Comparison of ENCODE assay signal across 1 cellular context in genomic region chr4:102827674-102828496, GRCh38.
TF ChIP-seq lines count a peak whose summit lies in the region.

No MANE protein-coding gene starts in this region.

TF ChIP-seq in K562, 482 proteins besides CTCF, POLR2A, EP300 and RAD21 (continued from another document and continues in another):
- TF ChIP-seq, protein P1, sequence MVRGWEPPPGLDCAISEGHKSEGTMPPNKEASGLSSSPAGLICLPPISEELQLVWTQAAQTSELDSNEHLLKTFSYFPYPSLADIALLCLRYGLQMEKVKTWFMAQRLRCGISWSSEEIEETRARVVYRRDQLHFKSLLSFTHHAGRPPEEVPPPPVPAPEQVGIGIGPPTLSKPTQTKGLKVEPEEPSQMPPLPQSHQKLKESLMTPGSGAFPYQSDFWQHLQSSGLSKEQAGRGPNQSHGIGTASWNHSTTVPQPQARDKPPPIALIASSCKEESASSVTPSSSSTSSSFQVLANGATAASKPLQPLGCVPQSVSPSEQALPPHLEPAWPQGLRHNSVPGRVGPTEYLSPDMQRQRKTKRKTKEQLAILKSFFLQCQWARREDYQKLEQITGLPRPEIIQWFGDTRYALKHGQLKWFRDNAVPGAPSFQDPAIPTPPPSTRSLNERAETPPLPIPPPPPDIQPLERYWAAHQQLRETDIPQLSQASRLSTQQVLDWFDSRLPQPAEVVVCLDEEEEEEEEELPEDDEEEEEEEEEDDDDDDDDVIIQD (CRISPR knock-in tag; IDR thresholded peaks at IDR 0.05), result no peak
- peak; percentile 67 for TF ChIP-seq TEAD4 (IDR thresholded peaks at IDR 0.05; ENCODE audit: low read length)
- TF ChIP-seq TEAD4 (CRISPR knock-in tag; IDR thresholded peaks at IDR 0.05; ENCODE audit: borderline replicate concordance), result 0 out of 2 replicates have a peak, but pooled peaks have one; percentile 49
- TF ChIP-seq RBM25 (IDR thresholded peaks at IDR 0.05; ENCODE audit: low read depth, low read length, severe bottlenecking), result peak; percentile 85
- TF ChIP-seq ZNF699 (CRISPR knock-in tag; IDR thresholded peaks at IDR 0.05; ENCODE audit: insufficient replicate concordance), result no peak
- TF ChIP-seq SMAD4 (CRISPR knock-in tag; conservative IDR thresholded peaks at IDR 0.05), result peak; percentile 86
- TF ChIP-seq ZNF175 (CRISPR knock-in tag; IDR thresholded peaks at IDR 0.05; ENCODE audit: low read depth), result peak; percentile 51; the same call in 1 of the 2 replicates
- no peak for TF ChIP-seq HNRNPUL1 (IDR thresholded peaks at IDR 0.05; ENCODE audit: low read length)
- no peak for TF ChIP-seq ELF4 (CRISPR knock-in tag; IDR thresholded peaks at IDR 0.05)
- TF ChIP-seq CSDE1 (IDR thresholded peaks at IDR 0.05), result no peak
- peak; percentile 24; the same call in 1 of the 2 replicates for TF ChIP-seq EHMT2 (IDR thresholded peaks at IDR 0.05)
- no peak; the same call in 1 of the 2 replicates for TF ChIP-seq NCOA6 (IDR thresholded peaks at IDR 0.05)
- TF ChIP-seq ID3 (CRISPR knock-in tag; IDR thresholded peaks at IDR 0.05), result no peak
- peak; percentile 46; the same call in 1 of the 2 replicates for TF ChIP-seq ID3 (tag; IDR thresholded peaks at IDR 0.05)
- TF ChIP-seq ZFP36 (IDR thresholded peaks at IDR 0.05; ENCODE audit: low read depth, low read length, partially characterized antibody), result peak; percentile 4
- TF ChIP-seq, protein P2, sequence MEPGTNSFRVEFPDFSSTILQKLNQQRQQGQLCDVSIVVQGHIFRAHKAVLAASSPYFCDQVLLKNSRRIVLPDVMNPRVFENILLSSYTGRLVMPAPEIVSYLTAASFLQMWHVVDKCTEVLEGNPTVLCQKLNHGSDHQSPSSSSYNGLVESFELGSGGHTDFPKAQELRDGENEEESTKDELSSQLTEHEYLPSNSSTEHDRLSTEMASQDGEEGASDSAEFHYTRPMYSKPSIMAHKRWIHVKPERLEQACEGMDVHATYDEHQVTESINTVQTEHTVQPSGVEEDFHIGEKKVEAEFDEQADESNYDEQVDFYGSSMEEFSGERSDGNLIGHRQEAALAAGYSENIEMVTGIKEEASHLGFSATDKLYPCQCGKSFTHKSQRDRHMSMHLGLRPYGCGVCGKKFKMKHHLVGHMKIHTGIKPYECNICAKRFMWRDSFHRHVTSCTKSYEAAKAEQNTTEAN (CRISPR knock-in tag; IDR thresholded peaks at IDR 0.05), result no peak; the same call in 1 of the 2 replicates
- no peak for TF ChIP-seq SLC30A9 (CRISPR knock-in tag; IDR thresholded peaks at IDR 0.05)
- TF ChIP-seq FIP1L1 (IDR thresholded peaks at IDR 0.05; ENCODE audit: low read depth, low read length, poor library complexity, severe bottlenecking), result no peak
- TF ChIP-seq TEAD1 (CRISPR knock-in tag; IDR thresholded peaks at IDR 0.05), result peak; percentile 7 to 84; a peak in 1 of 4 replicates
- no peak for TF ChIP-seq PRMT5 (CRISPR knock-in tag; IDR thresholded peaks at IDR 0.05)
- TF ChIP-seq COPS2 (conservative IDR thresholded peaks at IDR 0.05), result no peak
- 0 out of 2 replicates have a peak, but pooled peaks have one; percentile 23 for TF ChIP-seq TRIM28 (IDR thresholded peaks at IDR 0.05)
- TF ChIP-seq CHD2 (IDR thresholded peaks at IDR 0.05; ENCODE audit: low read depth, low read length), result peak; percentile 99
- no peak for TF ChIP-seq ELK1 (CRISPR knock-in tag; IDR thresholded peaks at IDR 0.05)
- peak in 1 of 2 experiments; percentile 79 for TF ChIP-seq AFF1 (IDR thresholded peaks at IDR 0.05; ENCODE audit: low read depth in 1 of 2, partially characterized antibody in 2 of 2)
- peak; percentile 54; the same call in 1 of the 2 replicates for TF ChIP-seq SMARCA4 (IDR thresholded peaks at IDR 0.05)
- no peak for TF ChIP-seq RBM14 (IDR thresholded peaks at IDR 0.05; ENCODE audit: borderline replicate concordance, insufficient read depth, low read depth, low read length)
- TF ChIP-seq FOXA1 (IDR thresholded peaks at IDR 0.05; ENCODE audit: borderline replicate concordance), result no peak
- TF ChIP-seq PHF20 (IDR thresholded peaks at IDR 0.05; ENCODE audit: partially characterized antibody), result no peak
- no peak for TF ChIP-seq RNF219 (CRISPR knock-in tag; IDR thresholded peaks at IDR 0.05)
- TF ChIP-seq PHF21A (IDR thresholded peaks at IDR 0.05; ENCODE audit: borderline replicate concordance, low read depth), result peak; percentile 87; the same call in 1 of the 2 replicates
- TF ChIP-seq, protein P3, sequence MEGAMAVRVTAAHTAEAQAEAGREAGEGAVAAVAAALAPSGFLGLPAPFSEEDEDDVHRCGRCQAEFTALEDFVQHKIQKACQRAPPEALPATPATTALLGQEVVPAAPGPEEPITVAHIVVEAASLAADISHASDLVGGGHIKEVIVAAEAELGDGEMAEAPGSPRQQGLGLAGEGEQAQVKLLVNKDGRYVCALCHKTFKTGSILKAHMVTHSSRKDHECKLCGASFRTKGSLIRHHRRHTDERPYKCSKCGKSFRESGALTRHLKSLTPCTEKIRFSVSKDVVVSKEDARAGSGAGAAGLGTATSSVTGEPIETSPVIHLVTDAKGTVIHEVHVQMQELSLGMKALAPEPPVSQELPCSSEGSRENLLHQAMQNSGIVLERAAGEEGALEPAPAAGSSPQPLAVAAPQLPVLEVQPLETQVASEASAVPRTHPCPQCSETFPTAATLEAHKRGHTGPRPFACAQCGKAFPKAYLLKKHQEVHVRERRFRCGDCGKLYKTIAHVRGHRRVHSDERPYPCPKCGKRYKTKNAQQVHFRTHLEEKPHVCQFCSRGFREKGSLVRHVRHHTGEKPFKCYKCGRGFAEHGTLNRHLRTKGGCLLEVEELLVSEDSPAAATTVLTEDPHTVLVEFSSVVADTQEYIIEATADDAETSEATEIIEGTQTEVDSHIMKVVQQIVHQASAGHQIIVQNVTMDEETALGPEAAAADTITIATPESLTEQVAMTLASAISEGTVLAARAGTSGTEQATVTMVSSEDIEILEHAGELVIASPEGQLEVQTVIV (CRISPR knock-in tag; IDR thresholded peaks at IDR 0.05; ENCODE audit: borderline replicate concordance), result no peak
- no peak for TF ChIP-seq DLX4 (CRISPR knock-in tag; IDR thresholded peaks at IDR 0.05)
- TF ChIP-seq ARID1B (IDR thresholded peaks at IDR 0.05), result peak; percentile 60
- TF ChIP-seq SP2 (IDR thresholded peaks at IDR 0.05; ENCODE audit: extremely low read depth, low read depth, low read length, poor library complexity, severe bottlenecking), result no peak
- no peak for TF ChIP-seq HDAC6 (IDR thresholded peaks at IDR 0.05; ENCODE audit: low read depth, low read length)
- TF ChIP-seq JUNB (CRISPR knock-in tag; conservative IDR thresholded peaks at IDR 0.05), result no peak
- TF ChIP-seq SPI1 (IDR thresholded peaks at IDR 0.05; ENCODE audit: borderline replicate concordance, low read depth, low read length), result peak; percentile 36; the same call in 1 of the 2 replicates
- no peak for TF ChIP-seq ZNF174 (CRISPR knock-in tag; IDR thresholded peaks at IDR 0.05)
- TF ChIP-seq, protein P4, sequence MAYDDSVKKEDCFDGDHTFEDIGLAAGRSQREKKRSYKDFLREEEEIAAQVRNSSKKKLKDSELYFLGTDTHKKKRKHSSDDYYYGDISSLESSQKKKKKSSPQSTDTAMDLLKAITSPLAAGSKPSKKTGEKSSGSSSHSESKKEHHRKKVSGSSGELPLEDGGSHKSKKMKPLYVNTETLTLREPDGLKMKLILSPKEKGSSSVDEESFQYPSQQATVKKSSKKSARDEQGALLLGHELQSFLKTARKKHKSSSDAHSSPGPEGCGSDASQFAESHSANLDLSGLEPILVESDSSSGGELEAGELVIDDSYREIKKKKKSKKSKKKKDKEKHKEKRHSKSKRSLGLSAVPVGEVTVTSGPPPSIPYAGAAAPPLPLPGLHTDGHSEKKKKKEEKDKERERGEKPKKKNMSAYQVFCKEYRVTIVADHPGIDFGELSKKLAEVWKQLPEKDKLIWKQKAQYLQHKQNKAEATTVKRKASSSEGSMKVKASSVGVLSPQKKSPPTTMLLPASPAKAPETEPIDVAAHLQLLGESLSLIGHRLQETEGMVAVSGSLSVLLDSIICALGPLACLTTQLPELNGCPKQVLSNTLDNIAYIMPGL (CRISPR knock-in tag; IDR thresholded peaks at IDR 0.05), result 0 out of 2 replicates have a peak, but pooled peaks have one; percentile 10
- TF ChIP-seq ZNF79 (CRISPR knock-in tag; IDR thresholded peaks at IDR 0.05; ENCODE audit: low read depth), result no peak
- no peak for TF ChIP-seq MCM7 (IDR thresholded peaks at IDR 0.05)
- TF ChIP-seq MLX (CRISPR knock-in tag; conservative IDR thresholded peaks at IDR 0.05), result no peak
- no peak for TF ChIP-seq SMARCA5 (IDR thresholded peaks at IDR 0.05)
- no peak for TF ChIP-seq ZNF165 (CRISPR knock-in tag; IDR thresholded peaks at IDR 0.05; ENCODE audit: borderline replicate concordance)
- TF ChIP-seq PCBP1 (IDR thresholded peaks at IDR 0.05; ENCODE audit: low read depth, low read length, poor library complexity, severe bottlenecking), result no peak
- TF ChIP-seq, protein P5, sequence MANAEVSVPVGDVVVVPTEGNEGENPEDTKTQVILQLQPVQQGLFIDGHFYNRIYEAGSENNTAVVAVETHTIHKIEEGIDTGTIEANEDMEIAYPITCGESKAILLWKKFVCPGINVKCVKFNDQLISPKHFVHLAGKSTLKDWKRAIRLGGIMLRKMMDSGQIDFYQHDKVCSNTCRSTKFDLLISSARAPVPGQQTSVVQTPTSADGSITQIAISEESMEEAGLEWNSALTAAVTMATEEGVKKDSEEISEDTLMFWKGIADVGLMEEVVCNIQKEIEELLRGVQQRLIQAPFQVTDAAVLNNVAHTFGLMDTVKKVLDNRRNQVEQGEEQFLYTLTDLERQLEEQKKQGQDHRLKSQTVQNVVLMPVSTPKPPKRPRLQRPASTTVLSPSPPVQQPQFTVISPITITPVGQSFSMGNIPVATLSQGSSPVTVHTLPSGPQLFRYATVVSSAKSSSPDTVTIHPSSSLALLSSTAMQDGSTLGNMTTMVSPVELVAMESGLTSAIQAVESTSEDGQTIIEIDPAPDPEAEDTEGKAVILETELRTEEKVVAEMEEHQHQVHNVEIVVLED (CRISPR knock-in tag; IDR thresholded peaks at IDR 0.05), result no peak
- no peak for TF ChIP-seq RUNX1 (IDR thresholded peaks at IDR 0.05; ENCODE audit: low read depth)
